8 cellular contexts compared by ENCODE assay signal in the genomic region with DNA sequence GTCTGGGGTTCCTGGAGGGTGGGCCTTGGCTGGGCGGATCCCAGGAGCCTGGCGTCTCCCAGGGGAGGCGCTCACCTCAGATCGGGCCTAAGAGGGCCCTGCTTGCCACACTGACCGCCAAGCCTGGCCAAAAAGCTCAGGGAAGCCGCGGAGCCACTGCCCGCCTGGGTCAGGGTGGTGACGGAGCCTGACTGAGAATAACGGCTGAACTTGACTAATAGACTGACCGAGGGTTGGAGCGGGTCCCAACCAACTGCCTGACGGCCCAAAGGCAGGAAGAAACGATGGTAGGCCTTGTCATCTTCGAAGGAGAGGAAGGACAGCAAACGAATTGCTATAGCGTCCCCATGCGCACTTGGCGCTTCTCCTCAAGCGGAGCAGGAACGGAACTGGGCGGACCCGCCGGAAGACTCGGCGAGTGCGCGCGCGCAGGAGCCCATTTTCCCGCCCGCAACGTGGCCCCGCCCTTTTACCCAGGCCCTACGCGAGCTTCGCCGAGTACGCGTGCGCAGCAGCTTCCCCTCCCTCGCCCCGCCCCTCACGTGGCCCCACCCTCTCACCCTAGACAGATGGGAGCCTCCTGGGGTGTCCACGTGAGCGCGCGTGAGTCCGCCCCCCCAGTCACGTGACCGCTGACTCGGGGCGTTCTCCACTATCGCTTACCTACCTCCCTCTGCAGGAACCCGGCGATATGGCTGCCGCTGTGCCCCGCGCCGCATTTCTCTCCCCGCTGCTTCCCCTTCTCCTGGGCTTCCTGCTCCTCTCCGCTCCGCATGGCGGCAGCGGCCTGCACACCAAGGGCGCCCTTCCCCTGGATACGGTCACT. TPM values are rescaled to one million over a fixed set of nuclear protein-coding genes. Genes with fewer than 3 reads are reported as not detected.
DNase-seq lines count a peak whose midpoint lies in the region; ATAC-seq and TF ChIP-seq lines count a peak whose summit lies in the region.

TSS of gene ERP29 (plus strand) at position 652 of the 826 bp plus-strand sequence. CDS start at position 692, 40 bp downstream.
TSS of gene TMEM116 (minus strand) at position 391 of the 826 bp plus-strand sequence. CDS start 7,895 bp downstream, outside the sequence.

- peak within 1 kb of the TSS; percentile 97 for H3K4me3 Mint-ChIP-seq in GM23338
- H3K4me3 Mint-ChIP-seq in activated T-helper 17 cell treated with anti-CD3 and anti-CD28 coated beads, Interleukin-2, amount 50 U/mL, for 72 hours: peak within 1 kb of the TSS; percentile 96
- peak within 1 kb of the TSS; percentile 84 for H3K4me3 Mint-ChIP-seq in natural killer cell treated with Interleukin-12 subunit alpha and Interleukin-12 subunit beta and Interleukin-15 and Interleukin-18, amount 100 ng/mL, for 72 hours

- H3K4me1 ChIP-seq in GM23338 (ENCODE audit: insufficient read depth): peaks cover 19% of the 10 kb centered on the region; the same call in 1 of the 2 replicates

- peaks cover 40% of the 10 kb centered on the region for H3K36me3 Mint-ChIP-seq in GM23338 (ENCODE audit: low read depth)
- H3K36me3 Mint-ChIP-seq in activated T-helper 17 cell treated with anti-CD3 and anti-CD28 coated beads, Interleukin-2, amount 50 U/mL, for 72 hours (ENCODE audit: low read depth): peaks cover 52% of the 10 kb centered on the region
- H3K36me3 Mint-ChIP-seq in natural killer cell treated with Interleukin-12 subunit alpha and Interleukin-12 subunit beta and Interleukin-15 and Interleukin-18, amount 100 ng/mL, for 72 hours: peaks cover 9% of the 10 kb centered on the region

- H2AFZ ChIP-seq in GM23338: peak within 1 kb of the TSS; percentile 97

- ATAC-seq in GM23338: peak; percentile 76
- peak; percentile 83 for ATAC-seq in activated T-helper 17 cell treated with anti-CD3 and anti-CD28 coated beads, Interleukin-2, amount 50 U/mL, for 72 hours (replicated peaks)
- ATAC-seq in natural killer cell treated with Interleukin-12 subunit alpha and Interleukin-12 subunit beta and Interleukin-15 and Interleukin-18, amount 100 ng/mL, for 72 hours: peak; percentile 92 to 94
- ATAC-seq in stimulated activated naive CD8-positive, alpha-beta T cell treated with anti-CD3 and anti-CD28 coated beads, Interleukin-15, Interleukin-2, amounts not matched to agents 100 U/mL and 50 U/mL, for 24 hours: peak; percentile 86

- DNase-seq in EL: peak; percentile 99
- peak; percentile 99 for DNase-seq in GM23338 (ENCODE audit: low spot score)
- DNase-seq in RPMI8226: peak; percentile 99
- DNase-seq in fibroblast of peridontal ligament (ENCODE audit: extremely low read depth): peak; percentile 98
- peak; percentile 98 for DNase-seq in natural killer cell treated with Interleukin-12 subunit alpha and Interleukin-12 subunit beta and Interleukin-15 and Interleukin-18, amount 100 ng/mL, for 72 hours (ENCODE audit: low spot score)
- DNase-seq in stimulated activated naive CD8-positive, alpha-beta T cell treated with anti-CD3 and anti-CD28 coated beads, Interleukin-15, Interleukin-2, amounts not matched to agents 100 U/mL and 50 U/mL, for 24 hours: peak; percentile 100

- peak within 1 kb of the TSS; percentile 99 for H3K27ac ChIP-seq in GM23338 (ENCODE audit: low read depth)

- TF ChIP-seq CTCF in GM23338 (conservative IDR thresholded peaks at IDR 0.05; ENCODE audit: low read depth in 2 of 2) (peak; percentile 27 to 36; a peak in 3 of 4 replicates), LNCAP (IDR thresholded peaks at IDR 0.05) (peak; percentile 49)

- no peaks in the 10 kb centered on the region for H3K27me3 ChIP-seq in GM23338 (ENCODE audit: insufficient read depth)

- peaks cover 7% of the 10 kb centered on the region for H3K9me3 Mint-ChIP-seq in GM23338
- H3K9me3 Mint-ChIP-seq in activated T-helper 17 cell treated with anti-CD3 and anti-CD28 coated beads, Interleukin-2, amount 50 U/mL, for 72 hours: no peaks in the 10 kb centered on the region
- H3K9me3 Mint-ChIP-seq in natural killer cell treated with Interleukin-12 subunit alpha and Interleukin-12 subunit beta and Interleukin-15 and Interleukin-18, amount 100 ng/mL, for 72 hours: no peaks in the 10 kb centered on the region

- peak within 1 kb of the TSS; percentile 100 for H3K4me3 ChIP-seq in GM23338

- H3K9me2 ChIP-seq in GM23338 (ENCODE audit: insufficient read depth): 0 out of 2 replicates have a peak, but pooled peaks cover 5% of the 10 kb centered on the region

- peaks cover 28% of the 10 kb centered on the region for H4K20me1 ChIP-seq in GM23338 (replicated peaks; ENCODE audit: insufficient read depth)

- peaks cover 15% of the 10 kb centered on the region for H3K36me3 ChIP-seq in GM23338 (ENCODE audit: insufficient read depth)

- peaks cover 10% of the 10 kb centered on the region; the same call in 1 of the 2 replicates for H3F3A ChIP-seq in GM23338 (replicated peaks; ENCODE audit: low read depth)

- peaks cover 16% of the 10 kb centered on the region for H3K27me3 Mint-ChIP-seq in GM23338 (ENCODE audit: insufficient read depth, low read depth, poor library complexity)
- H3K27me3 Mint-ChIP-seq in activated T-helper 17 cell treated with anti-CD3 and anti-CD28 coated beads, Interleukin-2, amount 50 U/mL, for 72 hours: no peaks in the 10 kb centered on the region
- no peaks in the 10 kb centered on the region for H3K27me3 Mint-ChIP-seq in natural killer cell treated with Interleukin-12 subunit alpha and Interleukin-12 subunit beta and Interleukin-15 and Interleukin-18, amount 100 ng/mL, for 72 hours

- peak within 1 kb of the TSS; percentile 99 for H3K4me2 ChIP-seq in GM23338

- peaks cover 58% of the 10 kb centered on the region for H3K79me2 ChIP-seq in GM23338 (replicated peaks; ENCODE audit: insufficient read depth)

- peak within 1 kb of the TSS; percentile 99 for H3K27ac Mint-ChIP-seq in GM23338
- H3K27ac Mint-ChIP-seq in activated T-helper 17 cell treated with anti-CD3 and anti-CD28 coated beads, Interleukin-2, amount 50 U/mL, for 72 hours: peak within 1 kb of the TSS; percentile 92
- peak within 1 kb of the TSS; percentile 96 to 97 for H3K27ac Mint-ChIP-seq in natural killer cell treated with Interleukin-12 subunit alpha and Interleukin-12 subunit beta and Interleukin-15 and Interleukin-18, amount 100 ng/mL, for 72 hours

- peaks cover 28% of the 10 kb centered on the region for H3K4me1 Mint-ChIP-seq in GM23338
- H3K4me1 Mint-ChIP-seq in activated T-helper 17 cell treated with anti-CD3 and anti-CD28 coated beads, Interleukin-2, amount 50 U/mL, for 72 hours: peaks cover 39% of the 10 kb centered on the region
- peaks cover 38% of the 10 kb centered on the region in 2 donors for H3K4me1 Mint-ChIP-seq in natural killer cell treated with Interleukin-12 subunit alpha and Interleukin-12 subunit beta and Interleukin-15 and Interleukin-18, amount 100 ng/mL, for 72 hours (ENCODE audit: low read depth in 2 of 2)

TF ChIP-seq in GM23338, 12 proteins besides CTCF, POLR2A, EP300 and RAD21 (continues in another document):
- TF ChIP-seq CREB1 (CRISPR knock-in tag; IDR thresholded peaks at IDR 0.05; ENCODE audit: low read depth) (peak; percentile 74), ZNF114 (CRISPR knock-in tag; IDR thresholded peaks at IDR 0.05) (no peak)

RNA-seq across cellular contexts. Expression of gene ERP29, which starts in this region (rescaled TPM):
- total RNA-seq in GM23338 (2014; rRNA removed; shearing (Covaris generic)): 90.7 and 91.1 TPM in 2 replicates
- polyA plus RNA-seq in GM23338 (2016; fragmentation: Nextera tagmentation; extraction: Ambion mirVana): 166 and 173 TPM in 2 replicates
- total RNA-seq in activated T-helper 17 cell treated with anti-CD3 and anti-CD28 coated beads, Interleukin-2, amount 50 U/mL, for 72 hours: 10 to 100 TPM; 68.5 to 93.0 TPM
- 10 to 100 TPM; 46.0 to 61.7 TPM for total RNA-seq in natural killer cell treated with Interleukin-12 subunit alpha and Interleukin-12 subunit beta and Interleukin-15 and Interleukin-18, amount 100 ng/mL, for 72 hours

RNA-seq across cellular contexts. Expression of gene TMEM116, which starts in this region (rescaled TPM):
- total RNA-seq in GM23338 (2014; rRNA removed; shearing (Covaris generic)): 8.0 and 12.0 TPM in 2 replicates
- polyA plus RNA-seq in GM23338 (2016; fragmentation: Nextera tagmentation; extraction: Ambion mirVana): 6.6 and 10.4 TPM in 2 replicates
- total RNA-seq in activated T-helper 17 cell treated with anti-CD3 and anti-CD28 coated beads, Interleukin-2, amount 50 U/mL, for 72 hours: 10 to 100 TPM; 13.8 to 16.9 TPM
- total RNA-seq in natural killer cell treated with Interleukin-12 subunit alpha and Interleukin-12 subunit beta and Interleukin-15 and Interleukin-18, amount 100 ng/mL, for 72 hours: 10 to 100 TPM in 1 of 2 donors, 1 to 10 TPM in 1; 6.2 to 17.3 TPM

Comparison
In these comparisons a context has a peak if more than half of its experiments do, and no peak if none do; other contexts are left out.
1. Peak in every context shown above with its lines: DNase-seq, ATAC-seq, H3K4me3 ChIP-seq and H3K27ac ChIP-seq.